ENCODE assay signal across 2 cellular contexts in the genomic region with DNA sequence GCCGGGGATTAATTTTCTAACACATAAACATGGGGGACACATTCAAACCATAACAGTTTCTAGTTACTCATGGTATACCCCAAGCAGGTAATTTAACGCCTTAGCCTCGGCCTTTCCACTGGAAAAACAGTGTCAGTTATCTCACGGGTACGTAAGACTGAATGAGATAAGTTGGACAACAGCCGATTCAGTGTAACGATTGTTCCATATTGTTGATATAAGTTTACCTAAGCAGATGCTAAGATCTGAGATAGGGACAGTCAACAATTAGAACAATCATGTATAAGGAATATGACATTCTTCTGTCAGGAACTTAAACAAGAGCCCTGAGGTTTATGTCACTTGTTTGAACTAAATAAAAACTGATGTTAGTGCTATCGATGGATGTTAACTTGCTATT.
TF ChIP-seq lines count a peak whose summit lies in the region.

No MANE protein-coding gene starts in this region.

TF ChIP-seq in SK-N-SH, 30 proteins besides CTCF, POLR2A, EP300 and RAD21 (continued from another document):
- no peak for TF ChIP-seq YY1 (IDR thresholded peaks at IDR 0.05; ENCODE audit: low read depth)
- TF ChIP-seq RFX5 (IDR thresholded peaks at IDR 0.05; ENCODE audit: low read length) = no peak
- TF ChIP-seq EZH2phosphoT487 (IDR thresholded peaks at IDR 0.05; ENCODE audit: borderline replicate concordance, low read depth) = no peak
- no peak for TF ChIP-seq SMC3 (IDR thresholded peaks at IDR 0.05; ENCODE audit: low read depth, low read length)
- TF ChIP-seq TEAD4 (IDR thresholded peaks at IDR 0.05; ENCODE audit: borderline replicate concordance, insufficient read depth) = no peak
- TF ChIP-seq, protein P1, sequence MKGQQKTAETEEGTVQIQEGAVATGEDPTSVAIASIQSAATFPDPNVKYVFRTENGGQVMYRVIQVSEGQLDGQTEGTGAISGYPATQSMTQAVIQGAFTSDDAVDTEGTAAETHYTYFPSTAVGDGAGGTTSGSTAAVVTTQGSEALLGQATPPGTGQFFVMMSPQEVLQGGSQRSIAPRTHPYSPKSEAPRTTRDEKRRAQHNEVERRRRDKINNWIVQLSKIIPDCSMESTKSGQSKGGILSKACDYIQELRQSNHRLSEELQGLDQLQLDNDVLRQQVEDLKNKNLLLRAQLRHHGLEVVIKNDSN (IDR thresholded peaks at IDR 0.05; ENCODE audit: borderline replicate concordance, low read depth) = no peak
- TF ChIP-seq POLR2AphosphoS5 (IDR thresholded peaks at IDR 0.05; ENCODE audit: low read depth, low read length) = no peak
- TF ChIP-seq GABPA (IDR thresholded peaks at IDR 0.05; ENCODE audit: low read depth) = no peak
- no peak for TF ChIP-seq CHD2 (IDR thresholded peaks at IDR 0.05; ENCODE audit: low read length, partially characterized antibody)
- TF ChIP-seq GATA2 (CRISPR knock-in tag; IDR thresholded peaks at IDR 0.05) = no peak
- no peak for TF ChIP-seq TCF12 (IDR thresholded peaks at IDR 0.05)

TF ChIP-seq in SK-N-SH treated with all-trans-retinoic acid at 6 μM for 48 hours, 23 proteins besides CTCF, POLR2A, EP300 and RAD21 (continued from another document):
- TF ChIP-seq, protein P2, sequence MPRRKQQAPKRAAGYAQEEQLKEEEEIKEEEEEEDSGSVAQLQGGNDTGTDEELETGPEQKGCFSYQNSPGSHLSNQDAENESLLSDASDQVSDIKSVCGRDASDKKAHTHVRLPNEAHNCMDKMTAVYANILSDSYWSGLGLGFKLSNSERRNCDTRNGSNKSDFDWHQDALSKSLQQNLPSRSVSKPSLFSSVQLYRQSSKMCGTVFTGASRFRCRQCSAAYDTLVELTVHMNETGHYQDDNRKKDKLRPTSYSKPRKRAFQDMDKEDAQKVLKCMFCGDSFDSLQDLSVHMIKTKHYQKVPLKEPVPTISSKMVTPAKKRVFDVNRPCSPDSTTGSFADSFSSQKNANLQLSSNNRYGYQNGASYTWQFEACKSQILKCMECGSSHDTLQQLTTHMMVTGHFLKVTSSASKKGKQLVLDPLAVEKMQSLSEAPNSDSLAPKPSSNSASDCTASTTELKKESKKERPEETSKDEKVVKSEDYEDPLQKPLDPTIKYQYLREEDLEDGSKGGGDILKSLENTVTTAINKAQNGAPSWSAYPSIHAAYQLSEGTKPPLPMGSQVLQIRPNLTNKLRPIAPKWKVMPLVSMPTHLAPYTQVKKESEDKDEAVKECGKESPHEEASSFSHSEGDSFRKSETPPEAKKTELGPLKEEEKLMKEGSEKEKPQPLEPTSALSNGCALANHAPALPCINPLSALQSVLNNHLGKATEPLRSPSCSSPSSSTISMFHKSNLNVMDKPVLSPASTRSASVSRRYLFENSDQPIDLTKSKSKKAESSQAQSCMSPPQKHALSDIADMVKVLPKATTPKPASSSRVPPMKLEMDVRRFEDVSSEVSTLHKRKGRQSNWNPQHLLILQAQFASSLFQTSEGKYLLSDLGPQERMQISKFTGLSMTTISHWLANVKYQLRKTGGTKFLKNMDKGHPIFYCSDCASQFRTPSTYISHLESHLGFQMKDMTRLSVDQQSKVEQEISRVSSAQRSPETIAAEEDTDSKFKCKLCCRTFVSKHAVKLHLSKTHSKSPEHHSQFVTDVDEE (CRISPR knock-in tag; IDR thresholded peaks at IDR 0.05) = no peak
